Comparison of ENCODE assay signal across 8 cellular contexts in genomic region chr3:106302451-106303221, GRCh38.
DNase-seq lines count a peak whose midpoint lies in the region; ATAC-seq and TF ChIP-seq lines count a peak whose summit lies in the region.

No MANE protein-coding gene starts in this region.

- H3K4me1 ChIP-seq in H9 (ENCODE audit: insufficient read depth, low read length) (no peaks in the 10 kb centered on the region; the same call in 1 of the 2 replicates), Karpas-422 (ENCODE audit: low read length) (peaks cover 23% of the 10 kb centered on the region), sigmoid colon (peaks cover 0 to 11% (median 0%) of the 10 kb centered on the region in 4 donors)
- peaks cover 5 to 10% of the 10 kb centered on the region in 2 donors for H3K4me1 ChIP-seq in naive thymus-derived CD4-positive, alpha-beta T cell (ENCODE audit: control insufficient read depth in 2 of 2, insufficient read depth in 2 of 2, low read length in 2 of 2)

- H2AFZ ChIP-seq in H9 (ENCODE audit: low read length) (peak overlapping the region; percentile 18), Karpas-422 (ENCODE audit: low read length) (peak overlapping the region; percentile 73)

- H2AK5ac ChIP-seq in H9 (ENCODE audit: insufficient read length, low read length), result no peak overlapping the region

- no peak overlapping the region for H3K18ac ChIP-seq in H9 (ENCODE audit: insufficient read length, low read depth, low read length)

- no peak overlapping the region for H4K5ac ChIP-seq in H9 (ENCODE audit: insufficient read length, low read depth, low read length)

- no peak for TF ChIP-seq POLR2A in sigmoid colon (IDR thresholded peaks at IDR 0.05)

- no peak overlapping the region for H3K14ac ChIP-seq in H9 (ENCODE audit: insufficient read depth, low read length)

- intact Hi-C loops in naive thymus-derived CD4-positive, alpha-beta T cell (cut with micrococcal nuclease), result loop anchor here in 1 of 2 donors (2.0 kb wide), 1 partner anchor 32 kb away; no protein-coding TSS in a partner anchor
- intact Hi-C loops in sigmoid colon (cut with DNase I) (no loop called here), CD14-positive monocyte (cut with micrococcal nuclease) (no loop called here)

- H3K27me3 ChIP-seq in H9 (ENCODE audit: insufficient read depth, low read length), result no peaks in the 10 kb centered on the region
- H3K27me3 ChIP-seq in Karpas-422 (ENCODE audit: low read length), result no peaks in the 10 kb centered on the region
- no peaks in the 10 kb centered on the region for H3K27me3 ChIP-seq in naive thymus-derived CD4-positive, alpha-beta T cell (ENCODE audit: control insufficient read depth in 2 of 2, insufficient read depth in 2 of 2, low read length in 2 of 2)
- no peaks in the 10 kb centered on the region for H3K27me3 ChIP-seq in sigmoid colon

- TF ChIP-seq CTCF in H9 (conservative IDR thresholded peaks at IDR 0.05) (no peak), sigmoid colon (IDR thresholded peaks at IDR 0.05) (no peak), CD14-positive monocyte (IDR thresholded peaks at IDR 0.05) (no peak)

- H3K36me3 Mint-ChIP-seq in H9 (ENCODE audit: insufficient read depth in 1 of 3, low read depth in 3 of 3) (peaks cover 0 to 5% (median 5%) of the 10 kb centered on the region in 3 experiments; a peak in 3 of 7 replicates), CD14-positive monocyte (no peaks in the 10 kb centered on the region)
- H3K36me3 Mint-ChIP-seq in naive thymus-derived CD4-positive, alpha-beta T cell, result peaks cover 0 to 23% (median 0%) of the 10 kb centered on the region in 5 donors

- POLR2A ChIA-PET in naive thymus-derived CD4-positive, alpha-beta T cell (lab: Charles Lee), result no interaction called here

- no peaks in the 10 kb centered on the region for H3K23me2 ChIP-seq in H9 (ENCODE audit: insufficient read length, low read depth, low read length, poor library complexity, severe bottlenecking)

- H3K9me3 ChIP-seq in H9 (ENCODE audit: control insufficient read depth, low read depth, low read length), result no peaks in the 10 kb centered on the region
- H3K9me3 ChIP-seq in Karpas-422 (ENCODE audit: low read length), result no peaks in the 10 kb centered on the region
- H3K9me3 ChIP-seq in naive thymus-derived CD4-positive, alpha-beta T cell (ENCODE audit: control insufficient read depth in 2 of 3, low read length in 3 of 3), result no peaks in the 10 kb centered on the region
- no peaks in the 10 kb centered on the region for H3K9me3 ChIP-seq in sigmoid colon

- no CpG with 5 or more reads among the region's 5 CpGs for WGBS in H9 (ENCODE audit: extremely low coverage, insufficient read length, low lambda C conversion rate)
- WGBS in sigmoid colon, 2 donors, result 69 to 70% methylated on average over 5 of the region's 5 CpGs

- H3K79me2 ChIP-seq in H9 (ENCODE audit: insufficient read depth, low read length) (no peaks in the 10 kb centered on the region), Karpas-422 (ENCODE audit: low read length) (no peaks in the 10 kb centered on the region)

- H3T11ph ChIP-seq in H9 (ENCODE audit: low read length), result no peak overlapping the region

- H3K27ac Mint-ChIP-seq in H9 (peak overlapping the region in 1 of 3 experiments; percentile 24; a peak in 2 of 7 replicates), CD14-positive monocyte (no peak overlapping the region)
- H3K27ac Mint-ChIP-seq in naive thymus-derived CD4-positive, alpha-beta T cell, result peak overlapping the region in 6 of 9 donors; percentile 1 to 67 (median 14)

- H3K9me2 ChIP-seq in Karpas-422 (replicated peaks; ENCODE audit: insufficient read depth, low read length), result no peaks in the 10 kb centered on the region

- H3K4me3 Mint-ChIP-seq in H9, result no peak overlapping the region
- H3K4me3 Mint-ChIP-seq in naive thymus-derived CD4-positive, alpha-beta T cell, result peak overlapping the region in 1 of 10 donors; percentile 4
- H3K4me3 Mint-ChIP-seq in CD14-positive monocyte, result no peak overlapping the region

- H3K36me3 ChIP-seq in Karpas-422 (ENCODE audit: insufficient read depth, low read length) (no peaks in the 10 kb centered on the region), sigmoid colon (no peaks in the 10 kb centered on the region)
- H3K36me3 ChIP-seq in naive thymus-derived CD4-positive, alpha-beta T cell (ENCODE audit: control insufficient read depth in 2 of 3, insufficient read depth in 3 of 3, low read length in 3 of 3), result no peaks in the 10 kb centered on the region

- H2BK15ac ChIP-seq in H9 (ENCODE audit: low read depth, low read length), result no peak overlapping the region

- H3K4me1 Mint-ChIP-seq in H9 (peaks cover 15 to 18% of the 10 kb centered on the region in 2 experiments), CD14-positive monocyte (no peaks in the 10 kb centered on the region)
- H3K4me1 Mint-ChIP-seq in naive thymus-derived CD4-positive, alpha-beta T cell, result peaks cover 6 to 41% (median 12%) of the 10 kb centered on the region in 7 donors

- H3K23ac ChIP-seq in H9 (ENCODE audit: insufficient read length, low read depth, low read length), result no peak overlapping the region

- H3K9me3 Mint-ChIP-seq in H9 (peaks cover 0 to 2% of the 10 kb centered on the region in 2 experiments; a peak in 3 of 5 replicates), CD14-positive monocyte (peaks cover 0 to 2% (median 0%) of the 10 kb centered on the region in 7 donors)
- peaks cover 0 to 8% (median 0%) of the 10 kb centered on the region in 11 donors for H3K9me3 Mint-ChIP-seq in naive thymus-derived CD4-positive, alpha-beta T cell

- no peak overlapping the region for H2BK20ac ChIP-seq in H9 (ENCODE audit: low read depth, low read length, poor library complexity, severe bottlenecking)

- ATAC-seq in naive thymus-derived CD4-positive, alpha-beta T cell, result peak; percentile 58

- no peak overlapping the region for H4K8ac ChIP-seq in H9 (replicated peaks; ENCODE audit: insufficient read length, low read depth, low read length)

- no peak overlapping the region for H4K91ac ChIP-seq in H9 (ENCODE audit: insufficient read length, low read depth, low read length)

- DNase-seq in activated CD4-positive, alpha-beta T cell treated with anti-CD3 and anti-CD28 coated beads for 48 hours, result peak; percentile 31
- no peak for DNase-seq in activated CD4-positive, alpha-beta T cell treated with anti-CD3 and anti-CD28 coated beads for 1 hour
- DNase-seq in H9, result no peak
- DNase-seq in Karpas-422, result peak; percentile 71
- peak in 1 of 9 donors; percentile 13 for DNase-seq in naive thymus-derived CD4-positive, alpha-beta T cell
- DNase-seq in sigmoid colon, result no peak
- DNase-seq in CD14-positive monocyte (ENCODE audit: low spot score), result no peak
- no peak for DNase-seq in NCI-H128 (lab: John Stamatoyannopoulos, UW; ENCODE audit: unreplicated experiment)

- H3K27me3 Mint-ChIP-seq in H9 (ENCODE audit: low read depth) (no peaks in the 10 kb centered on the region), CD14-positive monocyte (ENCODE audit: low read depth in 3 of 3) (no peaks in the 10 kb centered on the region)
- no peaks in the 10 kb centered on the region for H3K27me3 Mint-ChIP-seq in naive thymus-derived CD4-positive, alpha-beta T cell

- TF ChIP-seq EP300 in sigmoid colon (IDR thresholded peaks at IDR 0.05), result no peak

- no peak overlapping the region for H2BK12ac ChIP-seq in H9 (ENCODE audit: insufficient read length, low read depth, low read length)

- H2BK5ac ChIP-seq in H9 (ENCODE audit: insufficient read length, low read length), result no peak overlapping the region

- H3K4me2 ChIP-seq in H9 (ENCODE audit: insufficient read depth, insufficient read length, low read length) (no peak overlapping the region), Karpas-422 (ENCODE audit: low read depth, low read length, poor library complexity, severe bottlenecking) (peak overlapping the region; percentile 53)

- no peak overlapping the region for H3K56ac ChIP-seq in H9 (ENCODE audit: insufficient read length, low read depth, low read length)

- H3K27ac ChIP-seq in H9 (ENCODE audit: insufficient read length, low read depth, low read length), result no peak overlapping the region
- H3K27ac ChIP-seq in Karpas-422 (ENCODE audit: low read length), result peak overlapping the region; percentile 81
- H3K27ac ChIP-seq in naive thymus-derived CD4-positive, alpha-beta T cell (ENCODE audit: low read depth, low read length), result no peak overlapping the region
- H3K27ac ChIP-seq in sigmoid colon, result no peak overlapping the region

- H2BK120ac ChIP-seq in H9 (ENCODE audit: low read depth, low read length, poor library complexity, severe bottlenecking), result no peak overlapping the region

- H3K4me3 ChIP-seq in Karpas-422 (ENCODE audit: low read length) (no peak overlapping the region), sigmoid colon (no peak overlapping the region)
- no peak overlapping the region for H3K4me3 ChIP-seq in naive thymus-derived CD4-positive, alpha-beta T cell (ENCODE audit: low read length)

- CTCF ChIA-PET in naive thymus-derived CD4-positive, alpha-beta T cell (lab: Charles Lee), result no interaction called here

- no peak overlapping the region for H3K4ac ChIP-seq in H9 (ENCODE audit: low read depth, low read length)

- H3K9ac ChIP-seq in H9 (ENCODE audit: extremely low read depth, insufficient read length, low read length) (no peak overlapping the region), Karpas-422 (ENCODE audit: low read length) (peak overlapping the region; percentile 38)

- H3K79me1 ChIP-seq in H9 (ENCODE audit: insufficient read depth, low read depth, low read length, poor library complexity, severe bottlenecking), result no peaks in the 10 kb centered on the region

- H4K20me1 ChIP-seq in H9 (ENCODE audit: control insufficient read depth, insufficient read depth, insufficient read length) (no peaks in the 10 kb centered on the region), Karpas-422 (ENCODE audit: insufficient read depth, low read depth, low read length) (no peaks in the 10 kb centered on the region)

Comparison
In these comparisons a context has a peak if more than half of its experiments do, and no peak if none do; other contexts are left out.
1. DNase-seq: peak in activated CD4-positive, alpha-beta T cell treated with anti-CD3 and anti-CD28 coated beads for 48 hours (single experiment) and Karpas-422 (single experiment); none in activated CD4-positive, alpha-beta T cell treated with anti-CD3 and anti-CD28 coated beads for 1 hour (single experiment), H9 (single experiment), sigmoid colon (single experiment), CD14-positive monocyte (single experiment) and NCI-H128 (single experiment).
2. H3K27ac Mint-ChIP-seq: peak in naive thymus-derived CD4-positive, alpha-beta T cell (6 of 9); none in CD14-positive monocyte (0 of 7).